15 cellular contexts compared by ENCODE assay signal in the genomic region with DNA sequence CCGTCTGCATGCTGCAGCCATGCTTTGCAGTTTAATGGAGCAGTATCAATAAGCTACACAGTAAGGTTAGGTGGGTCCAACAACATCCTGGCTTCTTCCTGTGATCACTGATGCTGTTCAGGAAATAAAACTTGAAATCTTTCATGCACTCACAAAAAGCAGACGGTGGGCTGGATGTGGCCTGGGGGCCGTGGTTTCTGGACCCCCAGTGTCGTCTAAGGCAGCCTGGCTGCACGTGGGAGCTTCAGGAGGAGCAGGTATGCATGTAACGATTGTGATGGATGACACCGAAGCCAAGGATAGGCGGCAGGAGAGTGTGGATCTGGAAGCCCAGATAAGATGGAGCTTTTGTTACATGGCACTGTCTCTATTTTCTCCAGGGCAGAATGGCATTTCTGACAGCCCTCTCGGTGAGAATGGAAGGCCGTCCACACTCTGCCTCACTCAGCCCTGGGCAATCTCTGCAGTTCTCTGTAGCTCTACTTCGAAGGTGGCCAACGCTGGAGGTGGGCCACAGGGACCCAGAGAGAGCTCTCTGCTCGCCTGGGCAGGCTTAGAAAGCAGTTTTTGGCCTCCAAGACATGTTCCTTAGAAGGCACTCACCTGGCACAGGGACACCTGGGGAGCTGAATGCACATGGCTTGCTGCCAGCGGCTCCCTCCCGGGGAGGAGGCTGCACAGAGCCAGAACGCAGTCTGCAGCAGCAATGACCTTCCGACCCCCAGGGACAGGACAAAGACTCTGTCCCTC.
"Had no signal": no experiment of that assay in that cellular context is flagged by ENCODE, and none has a peak within 500 bp of the region (broad histone marks: within the 10 kb centered on the region; RNA-seq: fewer than 3 reads in every experiment).

No MANE protein-coding gene starts in this region.

- H3K27me3 Mint-ChIP-seq: activated CD4-positive, alpha-beta T cell treated with anti-CD3 and anti-CD28 coated beads for 36 hours had no signal

- H3K4me3 Mint-ChIP-seq: activated CD4-positive, alpha-beta memory T cell treated with anti-CD3 and anti-CD28 coated beads, Interleukin-2, amount 10 ng/mL, durations not matched to agents 7 days and 5 days; activated CD4-positive, alpha-beta T cell treated with anti-CD3 and anti-CD28 coated beads for 36 hours; dendritic cell treated with granulocyte-macrophage colony-stimulating factor and Interleukin-4, amounts not matched to agents 40 ng/mL and 50 ng/mL, for 4 days; effector memory CD8-positive, alpha-beta T cell; naive thymus-derived CD4-positive, alpha-beta T cell had no signal

- H3K27ac ChIP-seq: hepatocyte, neutrophil, WERI-Rb-1 had no signal

- ATAC-seq: activated CD4-positive, alpha-beta T cell treated with anti-CD3 and anti-CD28 coated beads for 36 hours; effector memory CD8-positive, alpha-beta T cell; naive thymus-derived CD4-positive, alpha-beta T cell; right cardiac atrium had no signal

- H3K9me3 ChIP-seq: neutrophil had no signal

- H3K36me3 Mint-ChIP-seq: naive thymus-derived CD4-positive, alpha-beta T cell had no signal

- H3K36me3 ChIP-seq: neutrophil, WERI-Rb-1 had no signal

- H3K9me3 Mint-ChIP-seq: activated CD4-positive, alpha-beta memory T cell treated with anti-CD3 and anti-CD28 coated beads, Interleukin-2, amount 10 ng/mL, durations not matched to agents 7 days and 5 days; dendritic cell treated with granulocyte-macrophage colony-stimulating factor and Interleukin-4, amounts not matched to agents 40 ng/mL and 50 ng/mL, for 4 days; effector memory CD8-positive, alpha-beta T cell; naive thymus-derived CD4-positive, alpha-beta T cell had no signal

- H3K4me1 Mint-ChIP-seq: activated CD4-positive, alpha-beta memory T cell treated with anti-CD3 and anti-CD28 coated beads, Interleukin-2, amount 10 ng/mL, durations not matched to agents 7 days and 5 days; activated CD4-positive, alpha-beta T cell treated with anti-CD3 and anti-CD28 coated beads for 36 hours; naive thymus-derived CD4-positive, alpha-beta T cell had no signal

- H3K4me3 ChIP-seq: hepatocyte had no signal

- DNase-seq: activated CD4-positive, alpha-beta memory T cell treated with anti-CD3 and anti-CD28 coated beads, Interleukin-2, amount 10 ng/mL, durations not matched to agents 7 days and 5 days; activated CD4-positive, alpha-beta T cell treated with anti-CD3 and anti-CD28 coated beads for 36 hours; activated T-cell treated with anti-CD3 and anti-CD28 coated beads, Interleukin-2, amount 50 U/mL, for 48 hours; central memory CD4-positive, alpha-beta T cell; effector memory CD8-positive, alpha-beta T cell; kidney glomerular epithelial cell; naive thymus-derived CD4-positive, alpha-beta T cell; stimulated activated CD4-positive, alpha-beta T cell treated with anti-CD3 and anti-CD28 coated beads, Interleukin-2, amount 100 ng/mL, for 24 hours; stimulated activated naive CD4-positive, alpha-beta T cell; trophoblast cell; WERI-Rb-1 had no signal

- H3K27ac Mint-ChIP-seq: activated CD4-positive, alpha-beta memory T cell treated with anti-CD3 and anti-CD28 coated beads, Interleukin-2, amount 10 ng/mL, durations not matched to agents 7 days and 5 days; activated CD4-positive, alpha-beta T cell treated with anti-CD3 and anti-CD28 coated beads for 36 hours; dendritic cell treated with granulocyte-macrophage colony-stimulating factor and Interleukin-4, amounts not matched to agents 40 ng/mL and 50 ng/mL, for 4 days; effector memory CD8-positive, alpha-beta T cell; naive thymus-derived CD4-positive, alpha-beta T cell had no signal
